Comparison of ENCODE assay signal across 9 cellular contexts in the genomic region with DNA sequence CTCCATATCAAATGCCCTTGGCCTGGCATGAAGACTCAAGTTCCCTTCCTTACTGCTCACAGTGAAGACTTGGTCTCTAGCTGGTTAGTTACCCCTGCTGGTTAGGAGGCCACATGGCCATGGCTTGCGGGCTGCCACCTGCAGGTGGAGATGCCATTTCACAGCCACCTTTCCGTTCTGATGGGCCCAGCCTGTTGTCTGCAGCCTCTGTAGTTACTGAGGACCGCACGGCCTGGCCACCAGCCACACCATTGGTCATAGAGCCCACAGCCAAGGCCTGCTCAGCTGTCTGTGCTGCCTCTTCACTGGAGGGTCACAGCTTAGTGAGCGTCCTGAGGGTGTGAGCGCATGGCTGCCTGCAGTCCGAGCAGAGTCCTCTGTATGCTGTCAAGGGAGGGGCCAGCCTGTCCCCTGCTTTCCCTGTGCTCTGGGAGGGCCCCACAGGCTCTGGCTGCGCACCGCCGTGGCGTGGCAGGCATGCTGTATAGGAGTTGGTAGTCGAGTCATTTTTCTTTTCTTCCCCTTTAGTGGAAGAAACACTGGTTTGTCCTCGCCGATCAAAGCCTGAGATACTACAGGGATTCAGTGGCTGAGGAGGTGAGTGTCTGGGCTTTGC. TPM values are rescaled to one million over a fixed set of nuclear protein-coding genes. Genes with fewer than 3 reads are reported as not detected.
DNase-seq lines count a peak whose midpoint lies in the region; ATAC-seq, FAIRE-seq and TF ChIP-seq lines count a peak whose summit lies in the region.
"Had no signal": no experiment of that assay in that cellular context is flagged by ENCODE, and none has a peak within 500 bp of the region (broad histone marks: within the 10 kb centered on the region; RNA-seq: fewer than 3 reads in every experiment).

No MANE protein-coding gene starts in this region.

- no peaks in the 10 kb centered on the region for H4K20me1 ChIP-seq in keratinocyte (ENCODE audit: control insufficient read depth, extremely low read depth, insufficient read depth, low read length)

- TF ChIP-seq CTCF in BE2C (IDR thresholded peaks at IDR 0.05; ENCODE audit: low read depth, low read length) (peak; percentile 26; the same call in 1 of the 2 replicates), HEK293 (tag by site-specific recombination; IDR thresholded peaks at IDR 0.05) (peak; percentile 56), keratinocyte (optimal IDR thresholded peaks at IDR 0.05 in 1 of 3, IDR thresholded peaks at IDR 0.05 in 1 of 3, conservative IDR thresholded peaks at IDR 0.05 in 1 of 3; ENCODE audit: extremely low read depth in 1 of 3, insufficient read depth in 2 of 3, low read length in 3 of 3) (peak; percentile 22 to 57 (median 44))

- H3K9me3 ChIP-seq in BE2C (no peaks in the 10 kb centered on the region), HEK293 (ENCODE audit: control insufficient read depth, insufficient read depth, low read depth, low read length) (no peaks in the 10 kb centered on the region), keratinocyte (ENCODE audit: control insufficient read depth, low read depth, low read length) (no peaks in the 10 kb centered on the region)

- H3K9ac ChIP-seq in keratinocyte (ENCODE audit: control insufficient read depth, extremely low read depth, insufficient read depth, low read length) = no peak overlapping the region

- CTCF ChIA-PET in HEK293 (lab: Yijun Ruan, JAX) = interaction anchor here (0.6 kb wide), 1 partner anchor 177 kb away, joined by 3 read pairs; no protein-coding TSS in a partner anchor

- ATAC-seq in HG03097 (IDR thresholded peaks at IDR 0.05; ENCODE audit: low FRiP score, unreplicated experiment) = no peak
- no peak for ATAC-seq in HG03095 (IDR thresholded peaks at IDR 0.05; ENCODE audit: unreplicated experiment)

- peak; percentile 18 for DNase-seq in BE2C
- peak; percentile 20 for DNase-seq in activated CD4-positive, alpha-beta T cell treated with anti-CD3 and anti-CD28 coated beads, Interleukin-2, amount 50 U/mL, for 1 hour
- no peak for DNase-seq in keratinocyte (ENCODE audit: low read depth, low spot score)
- no peak for DNase-seq in ACHN
- no peak for DNase-seq in dermis blood vessel endothelial cell

- H3K4me3 ChIP-seq in BE2C (ENCODE audit: low read depth, low read length) (no peak overlapping the region), HEK293 (ENCODE audit: low read depth, low read length) (no peak overlapping the region), keratinocyte (ENCODE audit: control insufficient read depth in 2 of 3, extremely low read depth in 1 of 3, insufficient read depth in 2 of 3, low read depth in 1 of 3, low read length in 3 of 3) (no peak overlapping the region)
- H3K4me3 ChIP-seq: SK-N-MC had no signal

- peaks cover 12% of the 10 kb centered on the region for H3K36me3 ChIP-seq in BE2C
- H3K36me3 ChIP-seq in HEK293 (ENCODE audit: control insufficient read depth in 2 of 2, insufficient read depth in 1 of 2, low read length in 2 of 2) = peaks cover 26 to 94% of the 10 kb centered on the region in 2 experiments
- H3K36me3 ChIP-seq in keratinocyte (ENCODE audit: control insufficient read depth in 2 of 2, extremely low read depth in 1 of 2, insufficient read depth in 2 of 2, low read length in 2 of 2) = peaks cover 42 to 57% of the 10 kb centered on the region in 2 experiments

- in situ Hi-C loops in ACHN (cut with HindIII; ENCODE audit: low pct_ligation_motif_present, low pct_unique_long_range_greater_than_20kb, low sequenced_read_pairs) = no loop called here

- no peaks in the 10 kb centered on the region for H3K79me2 ChIP-seq in keratinocyte (ENCODE audit: control insufficient read depth, insufficient read depth, low read length)

- no peak overlapping the region for H3K27ac ChIP-seq in HEK293 (ENCODE audit: extremely low read depth, low read depth, low read length)
- no peak overlapping the region for H3K27ac ChIP-seq in keratinocyte (ENCODE audit: control insufficient read depth, insufficient read depth, low read length)
- H3K27ac ChIP-seq: SK-N-MC had no signal

- FAIRE-seq in keratinocyte (lab: Jason Lieb, UNC) = no peak

- no peak overlapping the region for H3K4me2 ChIP-seq in keratinocyte (ENCODE audit: control insufficient read depth, extremely low read depth, insufficient read depth, low read depth, low read length)

- dilution Hi-C loops in keratinocyte (cut with MboI; ENCODE audit: extremely low pct_ligation_motif_present, low sequenced_read_pairs) = no loop called here

- no peaks in the 10 kb centered on the region for H3K4me1 ChIP-seq in BE2C
- no peaks in the 10 kb centered on the region for H3K4me1 ChIP-seq in HEK293 (ENCODE audit: control insufficient read depth, insufficient read depth, low read length)
- H3K4me1 ChIP-seq in keratinocyte (ENCODE audit: control insufficient read depth, extremely low read depth, insufficient read depth, low read length) = peaks cover 25% of the 10 kb centered on the region

- POLR2A ChIA-PET in HEK293 (lab: Yijun Ruan, JAX) = no interaction called here

- H3K27me3 ChIP-seq in BE2C = no peaks in the 10 kb centered on the region
- no peaks in the 10 kb centered on the region for H3K27me3 ChIP-seq in keratinocyte (ENCODE audit: control insufficient read depth, extremely low read depth, insufficient read depth, low read length)

- no peaks in the 10 kb centered on the region for H3K9me1 ChIP-seq in keratinocyte (ENCODE audit: control insufficient read depth, extremely low read depth, insufficient read depth, low read length)

- no peak overlapping the region for H2AFZ ChIP-seq in keratinocyte (ENCODE audit: control insufficient read depth, low read length)

TF ChIP-seq in HEK293, 187 proteins besides CTCF, POLR2A, EP300 and RAD21:
- TF ChIP-seq ZNF175 (tag by site-specific recombination; IDR thresholded peaks at IDR 0.05) = no peak
- TF ChIP-seq HOXA7 (CRISPR knock-in tag; IDR thresholded peaks at IDR 0.05; ENCODE audit: borderline replicate concordance) = no peak
- no peak for TF ChIP-seq ZNF843 (tag by site-specific recombination; IDR thresholded peaks at IDR 0.05)
- no peak for TF ChIP-seq ZNF24 (tag by site-specific recombination; IDR thresholded peaks at IDR 0.05)
- no peak for TF ChIP-seq ZSCAN16 (tag by site-specific recombination; IDR thresholded peaks at IDR 0.05)
- TF ChIP-seq ZNF792 (tag by site-specific recombination; IDR thresholded peaks at IDR 0.05) = no peak
- TF ChIP-seq ZNF654 (tag by site-specific recombination; IDR thresholded peaks at IDR 0.05; ENCODE audit: low read depth) = no peak
- no peak for TF ChIP-seq ZNF155 (tag by site-specific recombination; IDR thresholded peaks at IDR 0.05)
- TF ChIP-seq ZNF311 (tag by site-specific recombination; IDR thresholded peaks at IDR 0.05; ENCODE audit: borderline replicate concordance) = no peak
- no peak for TF ChIP-seq ZBTB20 (tag by site-specific recombination; IDR thresholded peaks at IDR 0.05)
- no peak for TF ChIP-seq REPIN1 (tag by site-specific recombination; IDR thresholded peaks at IDR 0.05; ENCODE audit: low read depth)
- TF ChIP-seq ZNF223 (tag by site-specific recombination; IDR thresholded peaks at IDR 0.05) = no peak
- TF ChIP-seq, protein P1, sequence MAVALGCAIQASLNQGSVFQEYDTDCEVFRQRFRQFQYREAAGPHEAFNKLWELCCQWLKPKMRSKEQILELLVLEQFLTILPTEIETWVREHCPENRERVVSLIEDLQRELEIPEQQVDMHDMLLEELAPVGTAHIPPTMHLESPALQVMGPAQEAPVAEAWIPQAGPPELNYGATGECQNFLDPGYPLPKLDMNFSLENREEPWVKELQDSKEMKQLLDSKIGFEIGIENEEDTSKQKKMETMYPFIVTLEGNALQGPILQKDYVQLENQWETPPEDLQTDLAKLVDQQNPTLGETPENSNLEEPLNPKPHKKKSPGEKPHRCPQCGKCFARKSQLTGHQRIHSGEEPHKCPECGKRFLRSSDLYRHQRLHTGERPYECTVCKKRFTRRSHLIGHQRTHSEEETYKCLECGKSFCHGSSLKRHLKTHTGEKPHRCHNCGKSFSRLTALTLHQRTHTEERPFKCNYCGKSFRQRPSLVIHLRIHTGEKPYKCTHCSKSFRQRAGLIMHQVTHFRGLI (tag by site-specific recombination; IDR thresholded peaks at IDR 0.05) = no peak
- no peak for TF ChIP-seq TCF7L2 (IDR thresholded peaks at IDR 0.05; ENCODE audit: borderline replicate concordance, low read depth, low read length)
- no peak for TF ChIP-seq ZNF791 (tag by site-specific recombination; IDR thresholded peaks at IDR 0.05)
- TF ChIP-seq ZNF2 (tag by site-specific recombination; IDR thresholded peaks at IDR 0.05) = no peak
- no peak for TF ChIP-seq ZSCAN30 (tag by site-specific recombination; IDR thresholded peaks at IDR 0.05)
- no peak for TF ChIP-seq ZNF426 (tag by site-specific recombination; IDR thresholded peaks at IDR 0.05)
- TF ChIP-seq ZFP41 (tag by site-specific recombination; IDR thresholded peaks at IDR 0.05; ENCODE audit: borderline replicate concordance) = no peak
TF ChIP-seq in HEK293: peak in this region for 0.

RNA-seq across cellular contexts. Expression of a gene that starts 59.2 kb away (rescaled TPM):
- 22.4 TPM for polyA plus RNA-seq in BE2C (2012; ENCODE audit: insufficient read depth, insufficient read length, low read depth)
- polyA plus RNA-seq in keratinocyte = 0.99 to 1.6 TPM (median 1.2 TPM) in 3 replicates
- polyA plus RNA-seq in keratinocyte (2011; ENCODE audit: low read depth) = 0.27 TPM
- 0.98 and 1.1 TPM in 2 replicates for polyA plus RNA-seq in keratinocyte (2011; cell fraction: cytosol; rRNA removed)
- 1.5 and 1.7 TPM in 2 replicates for polyA plus RNA-seq in keratinocyte (2011; cell fraction: nucleus; rRNA removed)
- polyA plus RNA-seq in keratinocyte (2012; ENCODE audit: low replicate concordance) = 1.2 and 2.7 TPM in 2 replicates
- 0.59 to 1.6 TPM (median 0.82 TPM) in 3 replicates for polyA minus RNA-seq in keratinocyte
- polyA minus RNA-seq in keratinocyte (2011; cell fraction: cytosol; rRNA and poly(A)+ RNA removed) = 0.77 TPM
- 0.70 and 0.74 TPM in 2 replicates for polyA minus RNA-seq in keratinocyte (2011; cell fraction: nucleus; rRNA and poly(A)+ RNA removed)
- 1.4 and 2.0 TPM in 2 replicates for total RNA-seq in dermis blood vessel endothelial cell

Comparison
In these comparisons a context has a peak if more than half of its experiments do, and no peak if none do; other contexts are left out.
1. DNase-seq: peak in BE2C (single experiment) and activated CD4-positive, alpha-beta T cell treated with anti-CD3 and anti-CD28 coated beads, Interleukin-2, amount 50 U/mL, for 1 hour (single experiment); none in keratinocyte (single experiment), ACHN (single experiment) and dermis blood vessel endothelial cell (single experiment).
2. Peak in every context shown above with its lines, with median percentiles within 50 percentile points of each other: CTCF ChIP-seq.